9 cellular contexts compared by ENCODE assay signal in the genomic region with DNA sequence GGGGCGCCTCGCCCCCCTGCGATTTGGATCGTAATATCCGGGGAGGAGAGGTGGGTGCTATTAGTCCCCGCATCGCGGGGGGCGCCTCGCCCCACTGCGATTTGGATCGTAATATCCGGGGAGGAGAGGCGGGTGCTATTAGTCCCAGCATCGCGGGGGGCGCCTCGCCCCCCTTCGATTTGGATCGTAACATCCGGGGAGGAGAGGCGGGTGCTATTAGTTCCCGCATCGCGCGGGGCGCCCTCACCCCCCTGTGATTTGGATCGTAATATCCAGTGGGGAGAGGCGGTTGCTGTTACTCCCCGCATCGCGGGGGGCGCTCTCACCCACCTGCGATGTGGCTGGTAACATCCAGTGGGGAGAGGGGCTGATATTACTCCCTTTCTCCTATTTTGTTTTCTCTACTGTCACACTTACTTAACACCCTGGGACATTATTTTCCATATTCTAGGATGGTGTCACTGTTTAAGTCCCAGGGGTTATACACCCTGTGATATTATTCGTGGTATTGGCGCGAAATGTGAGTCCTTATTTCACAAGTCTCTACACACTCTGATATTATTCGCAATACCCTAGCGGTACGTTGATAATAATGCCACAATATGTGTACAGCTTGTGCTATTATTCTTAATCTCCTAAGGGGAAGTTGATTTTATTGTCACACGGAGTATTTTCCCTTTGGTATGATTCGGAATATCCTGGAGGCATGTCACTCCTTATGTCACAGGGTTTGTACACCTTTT. TPM values are rescaled to one million over a fixed set of nuclear protein-coding genes. Genes with fewer than 3 reads are reported as not detected.
DNase-seq lines count a peak whose midpoint lies in the region; ATAC-seq and TF ChIP-seq lines count a peak whose summit lies in the region.
"Had no signal": no experiment of that assay in that cellular context is flagged by ENCODE, and none has a peak within 500 bp of the region (broad histone marks: within the 10 kb centered on the region; RNA-seq: fewer than 3 reads in every experiment).

No MANE protein-coding gene starts in this region.

- H3K27me3 ChIP-seq in AG04450 (ENCODE audit: control insufficient read depth, insufficient read depth, low read length) (peaks cover 7% of the 10 kb centered on the region), H7 (ENCODE audit: control insufficient read depth, insufficient read depth, low read length) (no peaks in the 10 kb centered on the region)

- no peaks in the 10 kb centered on the region; the same call in 1 of the 2 replicates for H3K9me3 ChIP-seq in AG04450 (ENCODE audit: control insufficient read depth, insufficient read depth, low read length)

- H3K4me3 ChIP-seq in AG04450 (ENCODE audit: low read depth, low read length): no peak overlapping the region
- peak overlapping the region; percentile 42; the same call in 1 of the 2 replicates for H3K4me3 ChIP-seq in H7 (ENCODE audit: insufficient read depth, low read depth, low read length)

- ATAC-seq in GM18858 (IDR thresholded peaks at IDR 0.05; ENCODE audit: unreplicated experiment): no peak
- ATAC-seq in GM21619 (IDR thresholded peaks at IDR 0.05; ENCODE audit: unreplicated experiment): no peak

- TF ChIP-seq CTCF in AG04450 (IDR thresholded peaks at IDR 0.05; ENCODE audit: low read depth, low read length): peak; percentile 19; the same call in 1 of the 2 replicates

- no peak for DNase-seq in AG04450 (ENCODE audit: low read depth, low spot score)
- peak; percentile 62 for DNase-seq in H7
- DNase-seq in activated CD4-positive, CD25-positive, alpha-beta regulatory T cell treated with anti-CD3 and anti-CD28 coated beads, Interleukin-2, amount 50 U/mL, for 16 hours (ENCODE audit: low read depth, low spot score): peak; percentile 13
- DNase-seq in effector CD8-positive, alpha-beta T cell (lab: John Stamatoyannopoulos, UW): peak; percentile 75
- peak; percentile 3 to 33 (median 23) for DNase-seq in stimulated activated CD4-positive, alpha-beta T cell treated with anti-CD3 and anti-CD28 coated beads, Interleukin-12 subunit alpha, Interleukin-12 subunit beta, amount 100 ng/mL, for 48 hours (ENCODE audit: low read depth in 2 of 3, low spot score in 1 of 3)
- no peak for DNase-seq in NCI-H2029 treated with DMSO at 0.1 percent for 48 hours (lab: John Stamatoyannopoulos, UW)

- CTCF ChIA-PET in AG04450 (lab: Charles Lee): no interaction called here

- H3K36me3 ChIP-seq in H7 (replicated peaks; ENCODE audit: control insufficient read depth, insufficient read depth, low read length): no peaks in the 10 kb centered on the region

- POLR2A ChIA-PET in AG04450 (lab: Yijun Ruan, JAX): no interaction called here

- H3K27ac ChIP-seq in AG04450 (ENCODE audit: low read depth, low read length): no peak overlapping the region
- H3K27ac ChIP-seq: epithelial cell of prostate had no signal

RNA-seq across cellular contexts. Expression of a gene that starts 57.8 kb away (rescaled TPM):
- not detected in 2 replicates for polyA plus RNA-seq in AG04450 (2011; rRNA removed)
- polyA minus RNA-seq in AG04450 (2011; rRNA and poly(A)+ RNA removed): not detected in 2 replicates
- total RNA-seq in H7 (2014; rRNA removed; shearing (Covaris generic)): not detected in 2 replicates

Comparison
In these comparisons a context has a peak if more than half of its experiments do, and no peak if none do; other contexts are left out.
1. DNase-seq: peak in H7 (single experiment), activated CD4-positive, CD25-positive, alpha-beta regulatory T cell treated with anti-CD3 and anti-CD28 coated beads, Interleukin-2, amount 50 U/mL, for 16 hours (single experiment), effector CD8-positive, alpha-beta T cell (single experiment) and stimulated activated CD4-positive, alpha-beta T cell treated with anti-CD3 and anti-CD28 coated beads, Interleukin-12 subunit alpha, Interleukin-12 subunit beta, amount 100 ng/mL, for 48 hours (3 of 3); none in AG04450 (single experiment) and NCI-H2029 treated with DMSO at 0.1 percent for 48 hours (single experiment).